Comparison of ENCODE assay signal across 9 cellular contexts in genomic region chr7:1539346-1540321, GRCh38. TPM values are rescaled to one million over a fixed set of nuclear protein-coding genes. Genes with fewer than 3 reads are reported as not detected.
DNase-seq lines count a peak whose midpoint lies in the region; TF ChIP-seq lines count a peak whose summit lies in the region.
"Had no signal": no experiment of that assay in that cellular context is flagged by ENCODE, and none has a peak within 500 bp of the region (broad histone marks: within the 10 kb centered on the region; RNA-seq: fewer than 3 reads in every experiment).

No MANE protein-coding gene starts in this region.

- no peaks in the 10 kb centered on the region for H3K36me3 ChIP-seq in smooth muscle cell (ENCODE audit: low read depth)

- no peak overlapping the region for H2AFZ ChIP-seq in smooth muscle cell (ENCODE audit: low read depth)

- H3F3A ChIP-seq in smooth muscle cell (ENCODE audit: low read depth) = no peaks in the 10 kb centered on the region

- peaks cover 10% of the 10 kb centered on the region for H3K4me1 Mint-ChIP-seq in glutamatergic neuron (ENCODE audit: low read depth, unreplicated experiment)
- H3K4me1 Mint-ChIP-seq: memory B cell; stimulated activated effector memory CD8-positive, alpha-beta T cell treated with anti-CD3 and anti-CD28 coated beads, Interleukin-12 subunit alpha, Interleukin-12 subunit beta, amount 100 ng/mL, for 72 hours had no signal

- no peaks in the 10 kb centered on the region for H3K27me3 Mint-ChIP-seq in glutamatergic neuron (ENCODE audit: unreplicated experiment)
- H3K27me3 Mint-ChIP-seq: memory B cell had no signal

- H3K9me3 ChIP-seq in smooth muscle cell (replicated peaks; ENCODE audit: low read depth) = no peaks in the 10 kb centered on the region

- H3K27ac Mint-ChIP-seq in glutamatergic neuron (ENCODE audit: unreplicated experiment) = no peak overlapping the region
- H3K27ac Mint-ChIP-seq: memory B cell; stimulated activated effector memory CD8-positive, alpha-beta T cell treated with anti-CD3 and anti-CD28 coated beads, Interleukin-12 subunit alpha, Interleukin-12 subunit beta, amount 100 ng/mL, for 72 hours had no signal

- POLR2A ChIA-PET in RWPE1 (lab: Yijun Ruan, JAX; ENCODE audit: low non-redundant PET) = interaction anchor here (1.2 kb wide), 1 partner anchor 16 kb away, joined by 5 read pairs; the partner anchor contains the start of gene TMEM184A

- H4K20me1 ChIP-seq in smooth muscle cell (ENCODE audit: low read depth) = no peaks in the 10 kb centered on the region

- peak overlapping the region; percentile 82 for H3K4me2 ChIP-seq in smooth muscle cell

- CTCF ChIA-PET in RWPE1 (lab: Yijun Ruan, JAX) = interaction anchor here (0.6 to 0.8 kb wide), 3 partner anchors 15 to 16 kb away, joined by 3 to 4 read pairs (median 3); partner anchors contain the start of gene TMEM184A

- H3K4me3 Mint-ChIP-seq in glutamatergic neuron (ENCODE audit: unreplicated experiment) = no peak overlapping the region
- H3K4me3 Mint-ChIP-seq: memory B cell; stimulated activated effector memory CD8-positive, alpha-beta T cell treated with anti-CD3 and anti-CD28 coated beads, Interleukin-12 subunit alpha, Interleukin-12 subunit beta, amount 100 ng/mL, for 72 hours had no signal

- peaks cover 37% of the 10 kb centered on the region for H3K79me2 ChIP-seq in smooth muscle cell (ENCODE audit: low read depth)

- no peaks in the 10 kb centered on the region for H3K27me3 ChIP-seq in smooth muscle cell (ENCODE audit: low read depth)

- WGBS in smooth muscle cell (ENCODE audit: low lambda C conversion rate) = 94% methylated on average over 61 of the region's 68 CpGs

- H3K36me3 Mint-ChIP-seq in glutamatergic neuron (ENCODE audit: unreplicated experiment) = no peaks in the 10 kb centered on the region

- DNase-seq in RWPE1 (ENCODE audit: low spot score) = no peak
- peak; percentile 17 for DNase-seq in glutamatergic neuron
- DNase-seq in smooth muscle cell (lab: John Stamatoyannopoulos, UW; ENCODE audit: unreplicated experiment) = no peak
- no peak for DNase-seq in NCI-H187 treated with DMSO at 0.1 percent for 48 hours (lab: John Stamatoyannopoulos, UW)
- no peak for DNase-seq in NOMO-1 treated with DMSO at 0.1 percent for 48 hours (lab: John Stamatoyannopoulos, UW; ENCODE audit: unreplicated experiment)
- DNase-seq in foreskin melanocyte = no peak
- DNase-seq: NCI-H446 treated with DMSO at 0.1 percent for 48 hours had no signal

- H3K9me3 Mint-ChIP-seq in glutamatergic neuron (ENCODE audit: unreplicated experiment) = peaks cover 5% of the 10 kb centered on the region
- H3K9me3 Mint-ChIP-seq: memory B cell; stimulated activated effector memory CD8-positive, alpha-beta T cell treated with anti-CD3 and anti-CD28 coated beads, Interleukin-12 subunit alpha, Interleukin-12 subunit beta, amount 100 ng/mL, for 72 hours had no signal

- peak overlapping the region; percentile 97 for H3K9ac ChIP-seq in smooth muscle cell (ENCODE audit: low read depth)

- TF ChIP-seq CTCF in RWPE1 (conservative IDR thresholded peaks at IDR 0.05; ENCODE audit: low read depth) (no peak), glutamatergic neuron (IDR thresholded peaks at IDR 0.05; ENCODE audit: partially characterized antibody, unreplicated experiment) (no peak), smooth muscle cell (IDR thresholded peaks at IDR 0.05; ENCODE audit: borderline replicate concordance, insufficient read depth, poor library complexity, severe bottlenecking) (no peak)

- H3K4me3 ChIP-seq in smooth muscle cell = no peak overlapping the region

- H3K4me1 ChIP-seq in smooth muscle cell (ENCODE audit: low read depth) = peaks cover 16% of the 10 kb centered on the region

- H3K27ac ChIP-seq in RWPE1 (peak overlapping the region; percentile 99), smooth muscle cell (ENCODE audit: low read depth) (peak overlapping the region; percentile 99)

RNA-seq across cellular contexts. Expression of gene MAFK, which starts 9.1 kb away (rescaled TPM):
- total RNA-seq in glutamatergic neuron (ENCODE audit: unreplicated experiment) = 10.5 TPM
- total RNA-seq in smooth muscle cell = 8.5 and 8.8 TPM in 2 replicates
- 2.8 and 4.4 TPM in 2 replicates for polyA plus RNA-seq in smooth muscle cell

RNA-seq across cellular contexts. Expression of gene TMEM184A, which starts 16.4 kb away (rescaled TPM):
- total RNA-seq in glutamatergic neuron (ENCODE audit: unreplicated experiment) = 20.7 TPM
- total RNA-seq in smooth muscle cell = 4.8 and 6.6 TPM in 2 replicates
- polyA plus RNA-seq in smooth muscle cell = 1.6 and 4.5 TPM in 2 replicates

RNA-seq across cellular contexts. Expression of gene PSMG3, which starts 30.2 kb away (rescaled TPM):
- total RNA-seq in glutamatergic neuron (ENCODE audit: unreplicated experiment) (56.6 TPM), smooth muscle cell (24.5 and 30.7 TPM in 2 replicates)
- 45.2 and 45.3 TPM in 2 replicates for polyA plus RNA-seq in smooth muscle cell

RNA-seq across cellular contexts. Expression of gene INTS1, which starts 35.4 kb away (rescaled TPM):
- total RNA-seq in glutamatergic neuron (ENCODE audit: unreplicated experiment) (108 TPM), smooth muscle cell (18.2 and 18.9 TPM in 2 replicates)
- polyA plus RNA-seq in smooth muscle cell = 48.0 and 51.2 TPM in 2 replicates
